17 cellular contexts compared by ENCODE assay signal in genomic region chr14:51730674-51731073, GRCh38.
"Had no signal": no experiment of that assay in that cellular context is flagged by ENCODE, and none has a peak within 500 bp of the region (broad histone marks: within the 10 kb centered on the region; RNA-seq: fewer than 3 reads in every experiment).

No MANE protein-coding gene starts in this region.

- H3K27me3 ChIP-seq: colonic mucosa, esophagus squamous epithelium, pancreas, right lobe of liver, testis, tibial artery had no signal

- H3K4me1 ChIP-seq: colonic mucosa, esophagus squamous epithelium, pancreas, right lobe of liver, testis, tibial artery had no signal

- H3K9me3 ChIP-seq: colonic mucosa, esophagus squamous epithelium, pancreas, right lobe of liver, testis, tibial artery had no signal

- H3K27ac ChIP-seq: colonic mucosa, esophagus squamous epithelium, pancreas, right lobe of liver, testis, tibial artery had no signal

- DNase-seq: colonic mucosa; effector CD8-positive, alpha-beta T cell; esophagus squamous epithelium; head of caudate nucleus; natural killer cell; occipital lobe; pancreas; retina; right lobe of liver; stimulated activated CD4-positive, alpha-beta T cell treated with anti-CD3 and anti-CD28 coated beads, Interleukin-4, amount 100 ng/mL, for 4 hours; stimulated activated naive CD8-positive, alpha-beta T cell treated with anti-CD3 and anti-CD28 coated beads, Interleukin-15, Interleukin-2, amounts not matched to agents 100 U/mL and 50 U/mL, for 24 hours; substantia nigra; testis; tibial artery had no signal

- H3K36me3 ChIP-seq: colonic mucosa, pancreas had no signal

- H3K4me3 ChIP-seq: colonic mucosa, esophagus squamous epithelium, lung, pancreas, right lobe of liver, testis, tibial artery had no signal

- ATAC-seq: left lobe of liver; natural killer cell; pancreas; right lobe of liver; stimulated activated memory B cell treated with anti-CD40 and anti-IgM and Interleukin-4, amounts not matched to agents 10 μg/mL and 1 μg/mL and 100 μg/mL, for 72 hours; stimulated activated naive CD8-positive, alpha-beta T cell treated with anti-CD3 and anti-CD28 coated beads, Interleukin-15, Interleukin-2, amounts not matched to agents 100 U/mL and 50 U/mL, for 24 hours had no signal
